ENCODE assay signal across 18 cellular contexts in the genomic region with DNA sequence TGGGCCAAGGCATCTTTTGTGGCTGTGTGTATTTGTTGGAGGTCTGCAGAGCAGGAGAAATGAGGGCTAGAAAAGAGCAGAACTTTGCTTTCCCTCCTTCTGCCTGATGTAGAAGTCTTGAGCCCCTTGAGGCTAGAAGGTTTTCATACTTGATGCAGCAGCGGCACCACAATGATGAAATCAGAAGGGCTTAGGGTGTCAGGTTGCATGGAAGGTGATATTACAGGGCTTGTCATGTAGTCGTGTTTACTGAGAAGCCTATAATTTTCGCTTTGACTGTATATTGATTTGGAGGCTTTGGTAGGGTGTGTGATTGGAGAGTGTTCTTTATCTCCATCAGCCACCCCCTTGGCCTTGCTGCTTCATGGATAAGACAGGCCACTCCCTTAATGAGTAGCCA.
DNase-seq lines count a peak whose midpoint lies in the region; ATAC-seq and TF ChIP-seq lines count a peak whose summit lies in the region.
"Had no signal": no experiment of that assay in that cellular context is flagged by ENCODE, and none has a peak within 500 bp of the region (broad histone marks: within the 10 kb centered on the region; RNA-seq: fewer than 3 reads in every experiment).

No MANE protein-coding gene starts in this region.

- no peaks in the 10 kb centered on the region for H3K9me2 ChIP-seq in PC-3 (replicated peaks; ENCODE audit: low read length)

- peaks cover 30% of the 10 kb centered on the region for H3K4me1 Mint-ChIP-seq in nephron

- peak; percentile 36 for DNase-seq in IMR-90
- peak; percentile 52 for DNase-seq in NCI-H1436 treated with DMSO at 0.1 percent for 48 hours (lab: John Stamatoyannopoulos, UW)
- DNase-seq in PC-3: peak; percentile 26
- no peak for DNase-seq in HCEC 1CT
- DNase-seq in KBM-7: no peak
- DNase-seq: AML-193; central memory CD4-positive, alpha-beta T cell; effector memory CD8-positive, alpha-beta T cell; GF-D8; kidney; mesenchymal stem cell; NCI-H187; SIG-M5; stimulated activated CD4-positive, alpha-beta T cell treated with anti-CD3 and anti-CD28 coated beads, Interleukin-12 subunit alpha, Interleukin-12 subunit beta, amount 100 ng/mL, for 4 hours had no signal

- no peak overlapping the region for H2AFZ ChIP-seq in IMR-90 (replicated peaks; ENCODE audit: low read length, poor library complexity)
- H2AFZ ChIP-seq in PC-3 (ENCODE audit: low read length): no peak overlapping the region

- peaks cover 11% of the 10 kb centered on the region for H3K27me3 Mint-ChIP-seq in nephron (ENCODE audit: low read depth)

- peaks cover 23% of the 10 kb centered on the region; the same call in 1 of the 2 replicates for H4K20me1 ChIP-seq in IMR-90 (ENCODE audit: insufficient read depth, low read length)
- H4K20me1 ChIP-seq in PC-3 (ENCODE audit: low read length): no peaks in the 10 kb centered on the region

- H3K36me3 ChIP-seq in IMR-90 (ENCODE audit: control insufficient read depth, insufficient read depth, low read length) (peaks cover 2% of the 10 kb centered on the region; the same call in 1 of the 2 replicates), PC-3 (ENCODE audit: low read depth, low read length) (no peaks in the 10 kb centered on the region)

- H3K36me3 Mint-ChIP-seq in nephron (ENCODE audit: low read depth): no peaks in the 10 kb centered on the region
- H3K36me3 Mint-ChIP-seq: natural killer cell treated with Interleukin-12 subunit alpha and Interleukin-12 subunit beta and Interleukin-15 and Interleukin-18, amount 100 ng/mL, for 72 hours had no signal

- H3K27ac ChIP-seq in IMR-90 (ENCODE audit: insufficient read depth, low read length): no peak overlapping the region
- no peak overlapping the region for H3K27ac ChIP-seq in PC-3 (ENCODE audit: low read length)
- H3K27ac ChIP-seq: KMS-11 had no signal

- H3K9me3 ChIP-seq in IMR-90 (ENCODE audit: control insufficient read depth, insufficient read depth, low read length) (no peaks in the 10 kb centered on the region), PC-3 (ENCODE audit: low read length) (no peaks in the 10 kb centered on the region)

- no peaks in the 10 kb centered on the region for H3K9me3 Mint-ChIP-seq in nephron
- H3K9me3 Mint-ChIP-seq: effector memory CD8-positive, alpha-beta T cell; natural killer cell treated with Interleukin-12 subunit alpha and Interleukin-12 subunit beta and Interleukin-15 and Interleukin-18, amount 100 ng/mL, for 72 hours had no signal

- in situ Hi-C loops in IMR-90 (cut with MboI; ENCODE audit: low sequenced_read_pairs): loop anchor here (10.0 kb wide), 1 partner anchor 700 kb away; no protein-coding TSS in a partner anchor
- in situ Hi-C loops in KBM-7 (cut with MboI; ENCODE audit: low pct_unique_long_range_greater_than_20kb, low sequenced_read_pairs): loop anchor here (25.0 kb wide), 1 partner anchor 707 kb away; no protein-coding TSS in a partner anchor

- no peaks in the 10 kb centered on the region for H3K9me1 ChIP-seq in IMR-90 (ENCODE audit: insufficient read depth, low read length)

- no peak for TF ChIP-seq RAD21 in IMR-90 (IDR thresholded peaks at IDR 0.05; ENCODE audit: low read length)

- H3K27me3 ChIP-seq in IMR-90 (ENCODE audit: control insufficient read depth, insufficient read depth, low read length): no peaks in the 10 kb centered on the region
- no peaks in the 10 kb centered on the region for H3K27me3 ChIP-seq in PC-3 (ENCODE audit: low read length)

- H3K4me3 ChIP-seq in IMR-90 (ENCODE audit: insufficient read depth, low read depth, low read length) (no peak overlapping the region), PC-3 (ENCODE audit: low read length) (no peak overlapping the region)

- H2BK120ac ChIP-seq in IMR-90 (ENCODE audit: low read depth, low read length): no peak overlapping the region

- 0 out of 4 replicates have a peak, but pooled peaks cover 0 to 10% of the 10 kb centered on the region in 2 experiments for H3K79me1 ChIP-seq in IMR-90 (ENCODE audit: low read depth in 1 of 2, low read length in 2 of 2)

- H3K4ac ChIP-seq in IMR-90 (ENCODE audit: low read depth, low read length): no peak overlapping the region

- no peaks in the 10 kb centered on the region for H3K79me2 ChIP-seq in PC-3 (ENCODE audit: low read length)

- dilution Hi-C loops in IMR-90 (cut with HindIII; ENCODE audit: low sequenced_read_pairs, unreplicated experiment): no loop called here

- TF ChIP-seq POLR2A in IMR-90 (IDR thresholded peaks at IDR 0.05; ENCODE audit: low read depth, low read length): no peak

- no peak overlapping the region for H4K8ac ChIP-seq in IMR-90 (ENCODE audit: low read depth in 2 of 2, low read length in 2 of 2)

- no peak overlapping the region for H3K18ac ChIP-seq in IMR-90 (ENCODE audit: low read depth, low read length)

- H2BK15ac ChIP-seq in IMR-90 (ENCODE audit: low read depth, low read length): no peak overlapping the region

- CTCF ChIA-PET in IMR-90 (lab: Yijun Ruan, JAX): no interaction called here
- CTCF ChIA-PET in PC-3 (lab: Charles Lee): no interaction called here

- H4K91ac ChIP-seq in IMR-90 (ENCODE audit: insufficient read depth, low read depth, low read length): no peak overlapping the region

- no peak overlapping the region for H3K9ac ChIP-seq in IMR-90 (ENCODE audit: low read depth, low read length)
- H3K9ac ChIP-seq in PC-3 (ENCODE audit: low read length): no peak overlapping the region
- H3K9ac ChIP-seq: KMS-11 had no signal

- POLR2A ChIA-PET in IMR-90 (lab: Charles Lee; ENCODE audit: unreplicated experiment): no interaction called here
- POLR2A ChIA-PET in PC-3 (lab: Charles Lee; ENCODE audit: unreplicated experiment): no interaction called here

- H3K56ac ChIP-seq in IMR-90 (ENCODE audit: extremely low read depth, insufficient read depth, low read length): no peak overlapping the region

- no peak overlapping the region for H3K4me3 Mint-ChIP-seq in nephron
- H3K4me3 Mint-ChIP-seq: effector memory CD8-positive, alpha-beta T cell; natural killer cell treated with Interleukin-12 subunit alpha and Interleukin-12 subunit beta and Interleukin-15 and Interleukin-18, amount 100 ng/mL, for 72 hours had no signal

- intact Hi-C loops in IMR-90 (cut with micrococcal nuclease): no loop called here
- intact Hi-C loops in PC-3 (cut with micrococcal nuclease): no loop called here

- H2AK9ac ChIP-seq in IMR-90 (replicated peaks; ENCODE audit: low read depth, low read length, poor library complexity): no peak overlapping the region

- TF ChIP-seq CTCF in IMR-90 (conservative IDR thresholded peaks at IDR 0.05; ENCODE audit: low read depth, low read length): no peak
- no peak for TF ChIP-seq CTCF in PC-3 (conservative IDR thresholded peaks at IDR 0.05; ENCODE audit: low read depth, low read length)
- no peak for TF ChIP-seq CTCF in nephron (IDR thresholded peaks at IDR 0.05; ENCODE audit: unreplicated experiment in 3 of 3)

- H3K4me1 ChIP-seq in IMR-90 (ENCODE audit: control insufficient read depth, insufficient read depth, low read length): peaks cover 10% of the 10 kb centered on the region; the same call in 1 of the 2 replicates
- H3K4me1 ChIP-seq in PC-3 (ENCODE audit: insufficient read depth, low read length): peaks cover 16% of the 10 kb centered on the region

- no peaks in the 10 kb centered on the region for H3F3A ChIP-seq in PC-3 (ENCODE audit: low read length, unreplicated experiment)

- WGBS in IMR-90 (ENCODE audit: extremely low coverage in 2 of 2, insufficient read length in 1 of 2), 2 experiments: no CpG with 5 or more reads among the region's 3 CpGs

- H3K4me2 ChIP-seq in IMR-90 (ENCODE audit: low read depth, low read length) (no peak overlapping the region), PC-3 (ENCODE audit: low read length) (no peak overlapping the region)
- H3K4me2 ChIP-seq: KMS-11 had no signal

- peak overlapping the region; percentile 33 to 79 (median 52) for H3K27ac Mint-ChIP-seq in nephron
- H3K27ac Mint-ChIP-seq: effector memory CD8-positive, alpha-beta T cell; natural killer cell treated with Interleukin-12 subunit alpha and Interleukin-12 subunit beta and Interleukin-15 and Interleukin-18, amount 100 ng/mL, for 72 hours had no signal

- no peak overlapping the region for H3K14ac ChIP-seq in IMR-90 (replicated peaks; ENCODE audit: low read depth, low read length)

- H4K5ac ChIP-seq in IMR-90 (ENCODE audit: low read depth, low read length): no peak overlapping the region

- H2BK5ac ChIP-seq in IMR-90 (ENCODE audit: low read depth, low read length, poor library complexity, severe bottlenecking): no peak overlapping the region

- no peak overlapping the region for H2AK5ac ChIP-seq in IMR-90 (ENCODE audit: low read depth, low read length)

- 0 out of 2 replicates have a peak, but pooled peaks have one; percentile 25 for ATAC-seq in IMR-90 (ENCODE audit: low read depth)
- ATAC-seq in PC-3: no peak; the same call in 1 of the 2 replicates
- no peak for ATAC-seq in HG02571 (IDR thresholded peaks at IDR 0.05; ENCODE audit: unreplicated experiment)
- ATAC-seq: effector memory CD8-positive, alpha-beta T cell had no signal

- no peak overlapping the region for H3K23ac ChIP-seq in IMR-90 (ENCODE audit: low read depth, low read length)

- H2BK20ac ChIP-seq in IMR-90 (ENCODE audit: low read depth, low read length): no peak overlapping the region

- BruUV-seq in IMR-90 (replicated peaks; lab: Mats Ljungman, UMichigan) (no TSS peak), PC-3 (replicated peaks; lab: Mats Ljungman, UMichigan) (no TSS peak)

TF ChIP-seq in IMR-90, 13 proteins besides CTCF, POLR2A, EP300 and RAD21:
- no peak for TF ChIP-seq RFX5 (IDR thresholded peaks at IDR 0.05; ENCODE audit: low read depth, low read length)
- TF ChIP-seq CEBPB (IDR thresholded peaks at IDR 0.05; ENCODE audit: low read depth, low read length): 0 out of 2 replicates have a peak, but pooled peaks have one; percentile 1
- no peak for TF ChIP-seq NFE2L2 (IDR thresholded peaks at IDR 0.05; ENCODE audit: low read depth, low read length)

Comparison
In these comparisons a context has a peak if more than half of its experiments do, and no peak if none do; other contexts are left out.
1. DNase-seq: peak in IMR-90 (single experiment), NCI-H1436 treated with DMSO at 0.1 percent for 48 hours (single experiment) and PC-3 (single experiment); none in HCEC 1CT (single experiment) and KBM-7 (single experiment).